22 cellular contexts compared by ENCODE assay signal in the genomic region with DNA sequence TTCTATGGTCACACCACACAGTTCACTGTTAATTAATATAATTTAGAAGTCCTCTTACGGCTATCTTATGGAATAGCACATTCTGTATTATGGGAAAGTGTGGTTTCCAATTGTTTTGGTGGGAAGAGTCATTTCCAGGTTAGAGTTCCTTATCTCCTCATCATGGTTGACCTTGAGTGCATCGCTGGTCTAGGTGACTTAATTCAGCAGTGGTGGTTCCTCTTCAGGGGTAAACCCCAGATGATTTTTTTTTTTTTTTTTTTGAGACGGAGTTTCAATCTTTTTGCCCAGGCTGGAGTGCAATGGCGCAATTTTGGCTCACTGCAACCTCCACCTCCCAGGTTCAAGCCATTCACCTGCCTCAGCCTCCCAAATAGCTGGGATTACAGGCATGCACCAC.
A peak's percentile ranks its signal among the peaks of the same experiment; 100 is the strongest.
DNase-seq lines count a peak whose midpoint lies in the region; ATAC-seq, FAIRE-seq and TF ChIP-seq lines count a peak whose summit lies in the region.
"Had no signal": no experiment of that assay in that cellular context is flagged by ENCODE, and none has a peak within 500 bp of the region (broad histone marks: within the 10 kb centered on the region; RNA-seq: fewer than 3 reads in every experiment).

No MANE protein-coding gene starts in this region.

- H3K4me3 ChIP-seq in right lobe of liver = no peak overlapping the region
- no peak overlapping the region for H3K4me3 ChIP-seq in HepG2 (replicated peaks in 1 of 3; ENCODE audit: insufficient read depth in 1 of 3, low read depth in 2 of 3, low read length in 3 of 3)
- no peak overlapping the region for H3K4me3 ChIP-seq in SU-DHL-6 (ENCODE audit: insufficient read depth, low read length, poor library complexity, severe bottlenecking)
- H3K4me3 ChIP-seq: GM23338 had no signal

- H3K27me3 Mint-ChIP-seq in memory B cell = no peaks in the 10 kb centered on the region
- H3K27me3 Mint-ChIP-seq in stimulated activated naive B cell treated with anti-CD40 and anti-IgM and Interleukin-4, amounts not matched to agents 10 μg/mL and 1 μg/mL and 100 μg/mL, for 72 hours = no peaks in the 10 kb centered on the region

- intact Hi-C loops in right lobe of liver (cut with DNase I) (no loop called here), HepG2 (cut with micrococcal nuclease; ENCODE audit: unreplicated experiment) (no loop called here)

- BruUV-seq in HepG2 (replicated peaks; lab: Mats Ljungman, UMichigan) = no TSS peak

- no peak for TF ChIP-seq RAD21 in HepG2 (CRISPR knock-in tag; IDR thresholded peaks at IDR 0.05)

- no peak overlapping the region for H3K4me2 ChIP-seq in HepG2 (ENCODE audit: low read depth, low read length)
- peak overlapping the region; percentile 24 for H3K4me2 ChIP-seq in SU-DHL-6 (ENCODE audit: low read depth, low read length, poor library complexity, severe bottlenecking)
- H3K4me2 ChIP-seq: GM23338, KMS-11 had no signal

- H3K4me3 Mint-ChIP-seq in memory B cell = no peak overlapping the region
- H3K4me3 Mint-ChIP-seq in stimulated activated naive B cell treated with anti-CD40 and anti-IgM and Interleukin-4, amounts not matched to agents 10 μg/mL and 1 μg/mL and 100 μg/mL, for 72 hours = no peak overlapping the region
- H3K4me3 Mint-ChIP-seq: GM23338, H9 had no signal

- H3K9me3 ChIP-seq in right lobe of liver (no peaks in the 10 kb centered on the region), HepG2 (ENCODE audit: low read length) (no peaks in the 10 kb centered on the region), SU-DHL-6 (ENCODE audit: insufficient read depth, low read length) (no peaks in the 10 kb centered on the region)

- in situ Hi-C loops in HepG2 (cut with HindIII; ENCODE audit: extremely low pct_ligation_motif_present, low pct_unique_long_range_greater_than_20kb) = no loop called here

- H4K20me1 ChIP-seq in HepG2 (ENCODE audit: insufficient read depth, low read length) (no peaks in the 10 kb centered on the region), SU-DHL-6 (ENCODE audit: low read depth, low read length) (no peaks in the 10 kb centered on the region)

- H2AFZ ChIP-seq in HepG2 (ENCODE audit: low read length) (no peak overlapping the region), SU-DHL-6 (ENCODE audit: low read depth, low read length, severe bottlenecking) (no peak overlapping the region)
- H2AFZ ChIP-seq: GM23338 had no signal

- no peaks in the 10 kb centered on the region for H3K27me3 ChIP-seq in right lobe of liver
- H3K27me3 ChIP-seq in HepG2 (ENCODE audit: control insufficient read depth in 1 of 2, insufficient read depth in 2 of 2, low read length in 2 of 2) = peaks cover 0 to 1% of the 10 kb centered on the region in 2 experiments; a peak in 1 of 5 replicates
- no peaks in the 10 kb centered on the region for H3K27me3 ChIP-seq in SU-DHL-6 (ENCODE audit: low read length)

- peaks cover 25% of the 10 kb centered on the region for H3K4me1 Mint-ChIP-seq in memory B cell
- peaks cover 42 to 63% of the 10 kb centered on the region in 2 donors for H3K4me1 Mint-ChIP-seq in stimulated activated naive B cell treated with anti-CD40 and anti-IgM and Interleukin-4, amounts not matched to agents 10 μg/mL and 1 μg/mL and 100 μg/mL, for 72 hours

- no peaks in the 10 kb centered on the region for H3K9me3 Mint-ChIP-seq in memory B cell
- H3K9me3 Mint-ChIP-seq in stimulated activated naive B cell treated with anti-CD40 and anti-IgM and Interleukin-4, amounts not matched to agents 10 μg/mL and 1 μg/mL and 100 μg/mL, for 72 hours = peaks cover 0 to 1% of the 10 kb centered on the region in 2 donors
- H3K9me3 Mint-ChIP-seq: GM23338, H9 had no signal

- 86% methylated on average over 4 of the region's 4 CpGs for WGBS in right lobe of liver (ENCODE audit: insufficient coverage, low coverage, low lambda C conversion rate, missing lambda C conversion rate)
- 49% methylated on average over 4 of the region's 4 CpGs for WGBS in HepG2 (ENCODE audit: low lambda C conversion rate)

- TF ChIP-seq POLR2A in right lobe of liver (IDR thresholded peaks at IDR 0.05) = no peak
- TF ChIP-seq POLR2A in HepG2 (IDR thresholded peaks at IDR 0.05; ENCODE audit: insufficient read depth in 1 of 2, low read depth in 2 of 2, low read length in 2 of 2) = no peak

- H3K36me3 ChIP-seq in right lobe of liver (no peaks in the 10 kb centered on the region), HepG2 (replicated peaks in 1 of 2; ENCODE audit: control insufficient read depth in 1 of 2, insufficient read depth in 2 of 2, low read length in 2 of 2) (no peaks in the 10 kb centered on the region), SU-DHL-6 (ENCODE audit: low read length) (no peaks in the 10 kb centered on the region)

- no peak for FAIRE-seq in HepG2 (lab: Jason Lieb, UNC)
- FAIRE-seq: HTR-8/SVneo had no signal

- DNase-seq in right lobe of liver (no peak), HepG2 (ENCODE audit: low spot score) (no peak), memory B cell (ENCODE audit: low spot score in 2 of 2) (no peak), islet precursor cell (no peak), NCI-H1092 treated with DMSO at 0.1 percent for 48 hours (lab: John Stamatoyannopoulos, UW) (no peak), NCI-H1417 (lab: John Stamatoyannopoulos, UW) (no peak)
- no peak for DNase-seq in stimulated activated naive B cell treated with anti-CD40 and anti-IgM and Interleukin-4, amounts not matched to agents 10 μg/mL and 1 μg/mL and 100 μg/mL, for 72 hours
- DNase-seq: DMS53, H9, MM.1S, NCI-H1048, NCI-H1436 treated with DMSO at 0.1 percent for 48 hours, NCI-H187 treated with DMSO at 0.1 percent for 48 hours, NCI-H446, NCI-H524 treated with DMSO at 0.1 percent for 48 hours, NCI-H774, PC-3 had no signal

- no peaks in the 10 kb centered on the region for H3K9me2 ChIP-seq in SU-DHL-6 (replicated peaks; ENCODE audit: insufficient read depth, low read length)

- no peaks in the 10 kb centered on the region for H3K79me2 ChIP-seq in HepG2 (ENCODE audit: insufficient read depth, low read length)
- no peaks in the 10 kb centered on the region for H3K79me2 ChIP-seq in SU-DHL-6 (ENCODE audit: insufficient read depth, low read length)

- CTCF ChIA-PET in HepG2 (lab: Yijun Ruan, JAX; ENCODE audit: low intra/inter-chr PET ratio, low total read pairs) = no interaction called here

- H3K36me3 Mint-ChIP-seq in memory B cell = no peaks in the 10 kb centered on the region
- H3K36me3 Mint-ChIP-seq in stimulated activated naive B cell treated with anti-CD40 and anti-IgM and Interleukin-4, amounts not matched to agents 10 μg/mL and 1 μg/mL and 100 μg/mL, for 72 hours = peaks cover 2 to 3% of the 10 kb centered on the region in 2 donors

- TF ChIP-seq CTCF in right lobe of liver (IDR thresholded peaks at IDR 0.05) (no peak), HepG2 (CRISPR knock-in tag; IDR thresholded peaks at IDR 0.05) (no peak), SU-DHL-6 (IDR thresholded peaks at IDR 0.05; ENCODE audit: insufficient read depth, low read length, poor library complexity, severe bottlenecking) (no peak)

- no peak overlapping the region for H3K27ac Mint-ChIP-seq in memory B cell
- peak overlapping the region; percentile 47 for H3K27ac Mint-ChIP-seq in stimulated activated naive B cell treated with anti-CD40 and anti-IgM and Interleukin-4, amounts not matched to agents 10 μg/mL and 1 μg/mL and 100 μg/mL, for 72 hours
- H3K27ac Mint-ChIP-seq: GM23338, H9 had no signal

- TF ChIP-seq EP300 in HepG2 (IDR thresholded peaks at IDR 0.05; ENCODE audit: low read depth in 2 of 2, low read length in 2 of 2) (no peak), HepG2 (CRISPR knock-in tag; IDR thresholded peaks at IDR 0.05; ENCODE audit: borderline replicate concordance) (no peak)

- ATAC-seq in right lobe of liver (no peak), HepG2 (no peak), memory B cell (ENCODE audit: low read depth) (peak; percentile 83)
- ATAC-seq in stimulated activated naive B cell treated with anti-CD40 and anti-IgM and Interleukin-4, amounts not matched to agents 10 μg/mL and 1 μg/mL and 100 μg/mL, for 72 hours (replicated peaks) = peak; percentile 71 to 72
- ATAC-seq: GM23338, PC-3 had no signal

- POLR2A ChIA-PET in HepG2 (lab: Yijun Ruan, JAX) = no interaction called here

- H3K27ac ChIP-seq in right lobe of liver (peak overlapping the region in 2 of 3 donors; percentile 34 to 49), HepG2 (ENCODE audit: extremely low read length, insufficient read depth, low read length) (no peak overlapping the region), SU-DHL-6 (ENCODE audit: low read depth, low read length) (peak overlapping the region; percentile 78)
- H3K27ac ChIP-seq: 22Rv1, KMS-11 had no signal

- peaks cover 4% of the 10 kb centered on the region; the same call in 1 of the 2 replicates for H3F3A ChIP-seq in SU-DHL-6 (ENCODE audit: insufficient read depth)

- peaks cover 0 to 3% (median 0%) of the 10 kb centered on the region in 4 donors for H3K4me1 ChIP-seq in right lobe of liver
- H3K4me1 ChIP-seq in HepG2 (ENCODE audit: insufficient read depth, low read length) = no peaks in the 10 kb centered on the region

- H3K9ac ChIP-seq in HepG2 (ENCODE audit: insufficient read depth, low read depth, low read length) = no peak overlapping the region
- H3K9ac ChIP-seq in SU-DHL-6 (ENCODE audit: low read length) = no peak overlapping the region
- H3K9ac ChIP-seq: KMS-11 had no signal

TF ChIP-seq in HepG2, 621 proteins besides CTCF, POLR2A, EP300 and RAD21 (continues in another document):
- TF ChIP-seq ZNF468 (CRISPR knock-in tag; IDR thresholded peaks at IDR 0.05) (no peak), ZSCAN12 (CRISPR knock-in tag; IDR thresholded peaks at IDR 0.05) (no peak), ISL2 (CRISPR knock-in tag; IDR thresholded peaks at IDR 0.05) (no peak)

Comparison
In these comparisons a context has a peak if more than half of its experiments do, and no peak if none do; other contexts are left out.
1. ATAC-seq: peak in memory B cell (single experiment) and stimulated activated naive B cell treated with anti-CD40 and anti-IgM and Interleukin-4, amounts not matched to agents 10 μg/mL and 1 μg/mL and 100 μg/mL, for 72 hours (2 of 2); none in right lobe of liver (0 of 4) and HepG2 (single experiment).